14 cellular contexts compared by ENCODE assay signal in genomic region chr12:129873458-129873857, GRCh38. TPM values are rescaled to one million over a fixed set of nuclear protein-coding genes. Genes with fewer than 3 reads are reported as not detected.
"Had no signal": no experiment of that assay in that cellular context is flagged by ENCODE, and none has a peak within 500 bp of the region (broad histone marks: within the 10 kb centered on the region; RNA-seq: fewer than 3 reads in every experiment).

No MANE protein-coding gene starts in this region.

- H3K27ac Mint-ChIP-seq: activated CD4-positive, alpha-beta memory T cell treated with anti-CD3 and anti-CD28 coated beads for 36 hours; activated naive CD4-positive, alpha-beta T cell treated with anti-CD3 and anti-CD28 coated beads, Interleukin-2, amount 50 U/mL, for 72 hours; memory B cell; nephron had no signal

- H3K27me3 ChIP-seq: left lung, ovary, uterus had no signal

- H3K4me1 Mint-ChIP-seq: memory B cell, nephron had no signal

- DNase-seq: activated CD4-positive, alpha-beta memory T cell treated with anti-CD3 and anti-CD28 coated beads for 36 hours; activated effector memory CD4-positive, alpha-beta T cell treated with anti-CD3 and anti-CD28 coated beads, Interleukin-2, amount 50 U/mL, for 16 hours; activated T-cell treated with anti-CD3 and anti-CD28 coated beads, Interleukin-2, amount 50 U/mL, for 4 hours; amniotic stem cell; foreskin melanocyte; left lung; ovary; uterus had no signal

- H3K9me3 ChIP-seq: left lung, ovary, uterus had no signal

- H3K4me1 ChIP-seq: left lung, uterus had no signal

- H3K27me3 Mint-ChIP-seq: activated CD4-positive, alpha-beta memory T cell treated with anti-CD3 and anti-CD28 coated beads for 36 hours had no signal

- H3K4me3 ChIP-seq: left lung, ovary, skin epidermis, uterus had no signal

- H3K36me3 ChIP-seq: left lung, ovary, uterus had no signal

- H3K27ac ChIP-seq: left lung, ovary, skin epidermis, uterus, VCaP had no signal

- H3K36me3 Mint-ChIP-seq: activated CD4-positive, alpha-beta memory T cell treated with anti-CD3 and anti-CD28 coated beads for 36 hours; memory B cell had no signal

- H3K4me3 Mint-ChIP-seq: activated CD4-positive, alpha-beta memory T cell treated with anti-CD3 and anti-CD28 coated beads for 36 hours; activated T-cell treated with anti-CD3 and anti-CD28 coated beads, Interleukin-2, amount 50 U/mL, for 4 hours; memory B cell; nephron had no signal

RNA-seq across cellular contexts. Expression of gene TMEM132D, which starts 30.4 kb away (rescaled TPM):
- total RNA-seq: activated CD4-positive, alpha-beta memory T cell treated with anti-CD3 and anti-CD28 coated beads for 36 hours; activated naive CD4-positive, alpha-beta T cell treated with anti-CD3 and anti-CD28 coated beads, Interleukin-2, amount 50 U/mL, for 72 hours; activated T-cell treated with anti-CD3 and anti-CD28 coated beads, Interleukin-2, amount 50 U/mL, for 4 hours; endothelial cell of umbilical vein; ovary had no signal
- polyA plus RNA-seq: endothelial cell of umbilical vein had no signal
